2 cellular contexts compared by ENCODE assay signal in the genomic region with DNA sequence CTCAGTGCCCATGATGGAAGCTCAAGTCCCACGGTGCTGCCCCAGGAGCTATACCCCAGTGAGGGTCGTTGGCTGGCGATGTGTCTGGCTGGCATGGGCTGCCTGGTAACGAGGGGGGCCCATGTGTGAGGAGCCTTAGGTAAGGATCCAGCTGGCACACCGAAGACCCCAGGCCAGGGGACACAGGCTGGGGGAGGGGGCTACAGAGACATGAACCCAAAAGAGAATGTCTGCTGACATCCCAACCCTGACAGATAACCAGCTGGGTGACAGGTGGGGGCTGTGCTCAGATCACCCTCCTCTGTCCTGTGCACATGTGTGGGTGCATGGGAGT.
TF ChIP-seq lines count a peak whose summit lies in the region.

No MANE protein-coding gene starts in this region.

TF ChIP-seq in HEK293, 187 proteins besides CTCF, POLR2A, EP300 and RAD21:
- TF ChIP-seq, protein P1, sequence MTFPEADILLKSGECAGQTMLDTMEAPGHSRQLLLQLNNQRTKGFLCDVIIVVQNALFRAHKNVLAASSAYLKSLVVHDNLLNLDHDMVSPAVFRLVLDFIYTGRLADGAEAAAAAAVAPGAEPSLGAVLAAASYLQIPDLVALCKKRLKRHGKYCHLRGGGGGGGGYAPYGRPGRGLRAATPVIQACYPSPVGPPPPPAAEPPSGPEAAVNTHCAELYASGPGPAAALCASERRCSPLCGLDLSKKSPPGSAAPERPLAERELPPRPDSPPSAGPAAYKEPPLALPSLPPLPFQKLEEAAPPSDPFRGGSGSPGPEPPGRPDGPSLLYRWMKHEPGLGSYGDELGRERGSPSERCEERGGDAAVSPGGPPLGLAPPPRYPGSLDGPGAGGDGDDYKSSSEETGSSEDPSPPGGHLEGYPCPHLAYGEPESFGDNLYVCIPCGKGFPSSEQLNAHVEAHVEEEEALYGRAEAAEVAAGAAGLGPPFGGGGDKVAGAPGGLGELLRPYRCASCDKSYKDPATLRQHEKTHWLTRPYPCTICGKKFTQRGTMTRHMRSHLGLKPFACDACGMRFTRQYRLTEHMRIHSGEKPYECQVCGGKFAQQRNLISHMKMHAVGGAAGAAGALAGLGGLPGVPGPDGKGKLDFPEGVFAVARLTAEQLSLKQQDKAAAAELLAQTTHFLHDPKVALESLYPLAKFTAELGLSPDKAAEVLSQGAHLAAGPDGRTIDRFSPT (tag by site-specific recombination; IDR thresholded peaks at IDR 0.05), result 0 out of 2 replicates have a peak, but pooled peaks have one; percentile 34
- TF ChIP-seq ZNF473 (tag by site-specific recombination; IDR thresholded peaks at IDR 0.05), result no peak
TF ChIP-seq in HEK293: peak in this region for 1.

TF ChIP-seq in K562, 482 proteins besides CTCF, POLR2A, EP300 and RAD21:
- TF ChIP-seq, protein P2, sequence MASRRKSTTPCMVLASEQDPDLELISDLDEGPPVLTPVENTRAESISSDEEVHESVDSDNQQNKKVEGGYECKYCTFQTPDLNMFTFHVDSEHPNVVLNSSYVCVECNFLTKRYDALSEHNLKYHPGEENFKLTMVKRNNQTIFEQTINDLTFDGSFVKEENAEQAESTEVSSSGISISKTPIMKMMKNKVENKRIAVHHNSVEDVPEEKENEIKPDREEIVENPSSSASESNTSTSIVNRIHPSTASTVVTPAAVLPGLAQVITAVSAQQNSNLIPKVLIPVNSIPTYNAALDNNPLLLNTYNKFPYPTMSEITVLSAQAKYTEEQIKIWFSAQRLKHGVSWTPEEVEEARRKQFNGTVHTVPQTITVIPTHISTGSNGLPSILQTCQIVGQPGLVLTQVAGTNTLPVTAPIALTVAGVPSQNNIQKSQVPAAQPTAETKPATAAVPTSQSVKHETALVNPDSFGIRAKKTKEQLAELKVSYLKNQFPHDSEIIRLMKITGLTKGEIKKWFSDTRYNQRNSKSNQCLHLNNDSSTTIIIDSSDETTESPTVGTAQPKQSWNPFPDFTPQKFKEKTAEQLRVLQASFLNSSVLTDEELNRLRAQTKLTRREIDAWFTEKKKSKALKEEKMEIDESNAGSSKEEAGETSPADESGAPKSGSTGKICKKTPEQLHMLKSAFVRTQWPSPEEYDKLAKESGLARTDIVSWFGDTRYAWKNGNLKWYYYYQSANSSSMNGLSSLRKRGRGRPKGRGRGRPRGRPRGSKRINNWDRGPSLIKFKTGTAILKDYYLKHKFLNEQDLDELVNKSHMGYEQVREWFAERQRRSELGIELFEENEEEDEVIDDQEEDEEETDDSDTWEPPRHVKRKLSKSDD (conservative IDR thresholded peaks at IDR 0.05; ENCODE audit: low read length), result no peak
- TF ChIP-seq TEAD1 (CRISPR knock-in tag; IDR thresholded peaks at IDR 0.05) (0 out of 4 replicates have a peak, but pooled peaks of 1 of the 2 experiments have one; percentile 33), SREBF2 (CRISPR knock-in tag; IDR thresholded peaks at IDR 0.05) (no peak), CEBPG (CRISPR knock-in tag; IDR thresholded peaks at IDR 0.05) (peak; percentile 41; the same call in 1 of the 2 replicates), CEBPG (tag; conservative IDR thresholded peaks at IDR 0.05 in 1 of 2, IDR thresholded peaks at IDR 0.05 in 1 of 2) (no peak), SRSF3 (IDR thresholded peaks at IDR 0.05; ENCODE audit: insufficient read depth, low read length) (0 out of 2 replicates have a peak, but pooled peaks have one; percentile 18), FOXA3 (CRISPR knock-in tag; conservative IDR thresholded peaks at IDR 0.05 in 1 of 2, IDR thresholded peaks at IDR 0.05 in 1 of 2) (0 out of 4 replicates have a peak, but pooled peaks of 1 of the 2 experiments have one; percentile 26), SIN3B (IDR thresholded peaks at IDR 0.05; ENCODE audit: low read depth) (no peak), EGR1 (conservative IDR thresholded peaks at IDR 0.05) (no peak), HNRNPK (IDR thresholded peaks at IDR 0.05; ENCODE audit: low read depth, low read length, poor library complexity, severe bottlenecking) (no peak), ETV5 (CRISPR knock-in tag; IDR thresholded peaks at IDR 0.05; ENCODE audit: low read depth) (no peak), ZNF140 (CRISPR knock-in tag; IDR thresholded peaks at IDR 0.05) (no peak), ZNF143 (CRISPR knock-in tag; IDR thresholded peaks at IDR 0.05) (peak; percentile 27; the same call in 1 of the 2 replicates), JUN (IDR thresholded peaks at IDR 0.05; ENCODE audit: borderline replicate concordance, low read depth, low read length) (no peak), JUN (CRISPR knock-in tag; IDR thresholded peaks at IDR 0.05; ENCODE audit: borderline replicate concordance) (0 out of 2 replicates have a peak, but pooled peaks have one; percentile 55), ZNF282 (CRISPR knock-in tag; IDR thresholded peaks at IDR 0.05) (0 out of 2 replicates have a peak, but pooled peaks have one; percentile 12)
- TF ChIP-seq, protein P3, sequence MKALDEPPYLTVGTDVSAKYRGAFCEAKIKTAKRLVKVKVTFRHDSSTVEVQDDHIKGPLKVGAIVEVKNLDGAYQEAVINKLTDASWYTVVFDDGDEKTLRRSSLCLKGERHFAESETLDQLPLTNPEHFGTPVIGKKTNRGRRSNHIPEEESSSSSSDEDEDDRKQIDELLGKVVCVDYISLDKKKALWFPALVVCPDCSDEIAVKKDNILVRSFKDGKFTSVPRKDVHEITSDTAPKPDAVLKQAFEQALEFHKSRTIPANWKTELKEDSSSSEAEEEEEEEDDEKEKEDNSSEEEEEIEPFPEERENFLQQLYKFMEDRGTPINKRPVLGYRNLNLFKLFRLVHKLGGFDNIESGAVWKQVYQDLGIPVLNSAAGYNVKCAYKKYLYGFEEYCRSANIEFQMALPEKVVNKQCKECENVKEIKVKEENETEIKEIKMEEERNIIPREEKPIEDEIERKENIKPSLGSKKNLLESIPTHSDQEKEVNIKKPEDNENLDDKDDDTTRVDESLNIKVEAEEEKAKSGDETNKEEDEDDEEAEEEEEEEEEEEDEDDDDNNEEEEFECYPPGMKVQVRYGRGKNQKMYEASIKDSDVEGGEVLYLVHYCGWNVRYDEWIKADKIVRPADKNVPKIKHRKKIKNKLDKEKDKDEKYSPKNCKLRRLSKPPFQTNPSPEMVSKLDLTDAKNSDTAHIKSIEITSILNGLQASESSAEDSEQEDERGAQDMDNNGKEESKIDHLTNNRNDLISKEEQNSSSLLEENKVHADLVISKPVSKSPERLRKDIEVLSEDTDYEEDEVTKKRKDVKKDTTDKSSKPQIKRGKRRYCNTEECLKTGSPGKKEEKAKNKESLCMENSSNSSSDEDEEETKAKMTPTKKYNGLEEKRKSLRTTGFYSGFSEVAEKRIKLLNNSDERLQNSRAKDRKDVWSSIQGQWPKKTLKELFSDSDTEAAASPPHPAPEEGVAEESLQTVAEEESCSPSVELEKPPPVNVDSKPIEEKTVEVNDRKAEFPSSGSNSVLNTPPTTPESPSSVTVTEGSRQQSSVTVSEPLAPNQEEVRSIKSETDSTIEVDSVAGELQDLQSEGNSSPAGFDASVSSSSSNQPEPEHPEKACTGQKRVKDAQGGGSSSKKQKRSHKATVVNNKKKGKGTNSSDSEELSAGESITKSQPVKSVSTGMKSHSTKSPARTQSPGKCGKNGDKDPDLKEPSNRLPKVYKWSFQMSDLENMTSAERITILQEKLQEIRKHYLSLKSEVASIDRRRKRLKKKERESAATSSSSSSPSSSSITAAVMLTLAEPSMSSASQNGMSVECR (CRISPR knock-in tag; IDR thresholded peaks at IDR 0.05), result peak; percentile 63; the same call in 1 of the 2 replicates
TF ChIP-seq in K562: peak in this region for 8.
